ENCODE assay signal across 8 cellular contexts in genomic region chr19:39409886-39410619, GRCh38. TPM values are rescaled to one million over a fixed set of nuclear protein-coding genes. Genes with fewer than 3 reads are reported as not detected.
DNase-seq lines count a peak whose midpoint lies in the region; ATAC-seq and TF ChIP-seq lines count a peak whose summit lies in the region.

No MANE protein-coding gene starts in this region.

- no peak overlapping the region for H2AFZ ChIP-seq in HCT116 (ENCODE audit: low read depth, low read length, poor library complexity, severe bottlenecking)

- peaks cover 30% of the 10 kb centered on the region for H3K36me3 Mint-ChIP-seq in CD4-positive, CD25-positive, alpha-beta regulatory T cell
- peaks cover 20% of the 10 kb centered on the region for H3K36me3 Mint-ChIP-seq in activated naive CD8-positive, alpha-beta T cell treated with anti-CD3 and anti-CD28 coated beads for 36 hours

- TF ChIP-seq RAD21 in HCT116 (IDR thresholded peaks at IDR 0.05; ENCODE audit: low read depth), result no peak

- peaks cover 4 to 54% (median 41%) of the 10 kb centered on the region in 4 donors for H3K4me1 Mint-ChIP-seq in CD4-positive, CD25-positive, alpha-beta regulatory T cell
- peaks cover 42% of the 10 kb centered on the region for H3K4me1 Mint-ChIP-seq in activated naive CD8-positive, alpha-beta T cell treated with anti-CD3 and anti-CD28 coated beads for 36 hours

- peaks cover 0 to 11% (median 0%) of the 10 kb centered on the region in 7 donors for H3K9me3 Mint-ChIP-seq in CD4-positive, CD25-positive, alpha-beta regulatory T cell
- no peaks in the 10 kb centered on the region for H3K9me3 Mint-ChIP-seq in activated naive CD8-positive, alpha-beta T cell treated with anti-CD3 and anti-CD28 coated beads for 36 hours

- peak; percentile 50 for TF ChIP-seq POLR2A in HCT116 (IDR thresholded peaks at IDR 0.05; ENCODE audit: borderline replicate concordance, extremely low read depth, insufficient read depth, insufficient read length)

- BruUV-seq in HCT116 (replicated peaks; lab: Mats Ljungman, UMichigan), result no TSS peak

- DNase-seq in CD4-positive, CD25-positive, alpha-beta regulatory T cell, result peak; percentile 74 to 79 (median 78)
- DNase-seq in HCT116 (ENCODE audit: low read depth, low spot score) (peak; percentile 54), SIG-M5 (lab: John Stamatoyannopoulos, UW) (peak; percentile 36), cardiac septum (ENCODE audit: low spot score) (peak; percentile 89), posterior vena cava (ENCODE audit: low spot score) (peak; percentile 97)
- DNase-seq in activated naive CD8-positive, alpha-beta T cell treated with anti-CD3 and anti-CD28 coated beads for 36 hours, result peak; percentile 72

- H3K9me3 ChIP-seq in CD4-positive, CD25-positive, alpha-beta regulatory T cell (ENCODE audit: control insufficient read depth in 2 of 2, low read length in 2 of 2), result no peaks in the 10 kb centered on the region
- H3K9me3 ChIP-seq in HCT116 (ENCODE audit: control insufficient read depth in 1 of 2, insufficient read depth in 1 of 2, low read depth in 1 of 2, low read length in 2 of 2), result no peaks in the 10 kb centered on the region

- H3K4me2 ChIP-seq in HCT116 (ENCODE audit: low read length), result peak overlapping the region; percentile 92

- peak overlapping the region; percentile 75 for H3K4me3 ChIP-seq in CD4-positive, CD25-positive, alpha-beta regulatory T cell (ENCODE audit: low read depth, low read length)
- peak overlapping the region; percentile 90 to 98 for H3K4me3 ChIP-seq in HCT116 (replicated peaks in 1 of 2; ENCODE audit: low read depth in 1 of 2, low read length in 2 of 2)

- no peak for TF ChIP-seq CTCF in HCT116 (IDR thresholded peaks at IDR 0.05 in 2 of 3, conservative IDR thresholded peaks at IDR 0.05 in 1 of 3; ENCODE audit: borderline replicate concordance in 1 of 3, insufficient read depth in 1 of 3, low read depth in 2 of 3, low read length in 2 of 3)

- H3K4me3 Mint-ChIP-seq in CD4-positive, CD25-positive, alpha-beta regulatory T cell, result peak overlapping the region; percentile 95 to 99 (median 97)
- peak overlapping the region; percentile 82 for H3K4me3 Mint-ChIP-seq in activated naive CD8-positive, alpha-beta T cell treated with anti-CD3 and anti-CD28 coated beads for 36 hours

- CTCF ChIA-PET in HCT116 (lab: Charles Lee), result interaction anchor here (0.7 to 2.4 kb wide), 3 partner anchors 12 to 31 kb away, joined by 3 to 15 read pairs (median 5); partner anchors contain the start of genes MED29 and PAF1

- RAD21 ChIA-PET in HCT116 (lab: Charles Lee; ENCODE audit: low non-redundant PET in 1 of 2, low total read pairs in 2 of 2, uncharacterized antibody in 2 of 2, unreplicated experiment in 2 of 2), result no interaction called here

- H3K27me3 ChIP-seq in CD4-positive, CD25-positive, alpha-beta regulatory T cell (ENCODE audit: control insufficient read depth, insufficient read depth, low read length), result no peaks in the 10 kb centered on the region
- no peaks in the 10 kb centered on the region for H3K27me3 ChIP-seq in HCT116 (ENCODE audit: insufficient read depth, low read length)

- intact Hi-C loops in HCT116 (cut with micrococcal nuclease) (loop anchor here (5.0 kb wide), 1 partner anchor 68 kb away; the partner anchor contains the start of gene SAMD4B), cardiac septum (cut with DNase I) (loop anchor here (2.0 to 10.0 kb wide), 4 partner anchors 13 to 1305 kb away; partner anchors contain the start of genes COQ8B, ITPKC, PAK4 and SAMD4B), posterior vena cava (cut with DNase I) (no loop called here)

- peaks cover 5% of the 10 kb centered on the region; the same call in 1 of the 2 replicates for H4K20me1 ChIP-seq in HCT116 (ENCODE audit: insufficient read depth)

- peak overlapping the region; percentile 100 for H3K27ac ChIP-seq in CD4-positive, CD25-positive, alpha-beta regulatory T cell (ENCODE audit: insufficient read depth, low read length, poor library complexity, severe bottlenecking)
- H3K27ac ChIP-seq in HCT116 (ENCODE audit: low read depth, low read length), result peak overlapping the region; percentile 100

- H3K27me3 Mint-ChIP-seq in CD4-positive, CD25-positive, alpha-beta regulatory T cell, result peaks cover 27% of the 10 kb centered on the region
- peaks cover 4% of the 10 kb centered on the region for H3K27me3 Mint-ChIP-seq in activated naive CD8-positive, alpha-beta T cell treated with anti-CD3 and anti-CD28 coated beads for 36 hours

- H3K79me2 ChIP-seq in HCT116 (ENCODE audit: insufficient read depth, low read length), result peaks cover 38% of the 10 kb centered on the region

- peak overlapping the region; percentile 99 to 100 (median 99) for H3K27ac Mint-ChIP-seq in CD4-positive, CD25-positive, alpha-beta regulatory T cell
- peak overlapping the region; percentile 93 for H3K27ac Mint-ChIP-seq in activated naive CD8-positive, alpha-beta T cell treated with anti-CD3 and anti-CD28 coated beads for 36 hours

- peaks cover 19% of the 10 kb centered on the region for H3K36me3 ChIP-seq in CD4-positive, CD25-positive, alpha-beta regulatory T cell (ENCODE audit: control insufficient read depth, insufficient read depth, low read length)
- peaks cover 2 to 12% of the 10 kb centered on the region in 2 experiments; a peak in 1 of 4 replicates for H3K36me3 ChIP-seq in HCT116 (ENCODE audit: control insufficient read depth in 1 of 2, insufficient read depth in 2 of 2, low read length in 2 of 2)

- POLR2A ChIA-PET in HCT116 (lab: Charles Lee), result interaction anchor here (0.7 to 4.1 kb wide), 8 partner anchors 9 to 68 kb away, joined by 3 to 57 read pairs (median 4); partner anchors contain the start of genes MED29, PAF1, RPS16 and SAMD4B

- H3K9ac ChIP-seq in HCT116 (ENCODE audit: low read length), result peak overlapping the region; percentile 97

- peaks cover 65% of the 10 kb centered on the region for H3K4me1 ChIP-seq in CD4-positive, CD25-positive, alpha-beta regulatory T cell (ENCODE audit: control insufficient read depth, insufficient read depth, low read length, poor library complexity, severe bottlenecking)
- H3K4me1 ChIP-seq in HCT116 (ENCODE audit: control insufficient read depth in 1 of 2, insufficient read depth in 2 of 2, low read length in 2 of 2), result peaks cover 44 to 79% of the 10 kb centered on the region in 2 experiments

- no peaks in the 10 kb centered on the region for H3K9me2 ChIP-seq in HCT116 (ENCODE audit: insufficient read depth)

- ATAC-seq in CD4-positive, CD25-positive, alpha-beta regulatory T cell (ENCODE audit: low read depth in 2 of 2), result peak; percentile 5
- ATAC-seq in HCT116 (peak; percentile 26), HG02840 (IDR thresholded peaks at IDR 0.05; ENCODE audit: low FRiP score, unreplicated experiment) (no peak), GM19023 (IDR thresholded peaks at IDR 0.05; ENCODE audit: unreplicated experiment) (no peak)

TF ChIP-seq in HCT116, 20 proteins besides CTCF, POLR2A, EP300 and RAD21:
- TF ChIP-seq ZFX (IDR thresholded peaks at IDR 0.05) (no peak; the same call in 1 of the 2 replicates), POLR2AphosphoS5 (IDR thresholded peaks at IDR 0.05; ENCODE audit: low read depth, low read length) (peak; percentile 62)

RNA-seq across cellular contexts. Expression of gene PLEKHG2, which starts 2.4 kb away (rescaled TPM):
- total RNA-seq in CD4-positive, CD25-positive, alpha-beta regulatory T cell, result 209 TPM
- polyA plus RNA-seq in CD4-positive, CD25-positive, alpha-beta regulatory T cell, result 1 to 10 TPM; 1.3 to 3.9 (median 3.1) TPM
- total RNA-seq in HCT116 (2021; ENCODE audit: unreplicated experiment) (29.0 TPM), cardiac septum (25.1 TPM), posterior vena cava (10 to 100 TPM; 38.1 to 48.6 TPM)
- polyA plus RNA-seq in HCT116 (2012), result 10.6 and 14.6 TPM in 2 replicates
- 10 to 100 TPM; 29.1 to 40.0 TPM for total RNA-seq in activated naive CD8-positive, alpha-beta T cell treated with anti-CD3 and anti-CD28 coated beads for 36 hours

RNA-seq across cellular contexts. Expression of gene ZFP36, which starts 3.4 kb away (rescaled TPM):
- total RNA-seq in CD4-positive, CD25-positive, alpha-beta regulatory T cell, result 1,400 TPM
- polyA plus RNA-seq in CD4-positive, CD25-positive, alpha-beta regulatory T cell, result 100 to 1,000 TPM in 3 of 4 donors, 10 to 100 TPM in 1; 89.8 to 134 (median 109) TPM
- 131 TPM for total RNA-seq in HCT116 (2021; ENCODE audit: unreplicated experiment)
- 236 and 274 TPM in 2 replicates for polyA plus RNA-seq in HCT116 (2012)
- 10 to 100 TPM; 15.5 to 15.6 TPM for total RNA-seq in activated naive CD8-positive, alpha-beta T cell treated with anti-CD3 and anti-CD28 coated beads for 36 hours
- total RNA-seq in cardiac septum, result 53.0 TPM
- total RNA-seq in posterior vena cava, result 100 to 1,000 TPM; 258 to 509 TPM

RNA-seq across cellular contexts. Expression of gene MED29, which starts 18.9 kb away (rescaled TPM):
- total RNA-seq in CD4-positive, CD25-positive, alpha-beta regulatory T cell, result 65.6 TPM
- polyA plus RNA-seq in CD4-positive, CD25-positive, alpha-beta regulatory T cell, result 10 to 100 TPM; 53.6 to 61.4 (median 57.9) TPM
- total RNA-seq in HCT116 (2021; ENCODE audit: unreplicated experiment), result 32.0 TPM
- polyA plus RNA-seq in HCT116 (2012), result 21.9 and 22.6 TPM in 2 replicates
- total RNA-seq in activated naive CD8-positive, alpha-beta T cell treated with anti-CD3 and anti-CD28 coated beads for 36 hours, result 10 to 100 TPM; 23.3 to 26.8 TPM
- 26.3 TPM for total RNA-seq in cardiac septum
- total RNA-seq in posterior vena cava, result 10 to 100 TPM; 32.7 to 33.3 TPM

RNA-seq across cellular contexts. Expression of gene PAF1, which starts 19.1 kb away (rescaled TPM):
- total RNA-seq in CD4-positive, CD25-positive, alpha-beta regulatory T cell, result 138 TPM
- 10 to 100 TPM; 35.0 to 46.7 (median 39.0) TPM for polyA plus RNA-seq in CD4-positive, CD25-positive, alpha-beta regulatory T cell
- total RNA-seq in HCT116 (2021; ENCODE audit: unreplicated experiment), result 53.5 TPM
- polyA plus RNA-seq in HCT116 (2012), result 77.0 and 91.6 TPM in 2 replicates
- total RNA-seq in activated naive CD8-positive, alpha-beta T cell treated with anti-CD3 and anti-CD28 coated beads for 36 hours, result 10 to 100 TPM; 43.6 to 44.0 TPM
- total RNA-seq in cardiac septum, result 38.0 TPM
- total RNA-seq in posterior vena cava, result 10 to 100 TPM; 26.0 to 28.5 TPM

RNA-seq across cellular contexts. Expression of gene RPS16, which starts 25.7 kb away (rescaled TPM):
- 2,708 TPM for total RNA-seq in CD4-positive, CD25-positive, alpha-beta regulatory T cell
- 1,000 to 10,000 TPM; 1,440 to 2,367 (median 1,925) TPM for polyA plus RNA-seq in CD4-positive, CD25-positive, alpha-beta regulatory T cell
- 3,365 TPM for total RNA-seq in HCT116 (2021; ENCODE audit: unreplicated experiment)
- 6,021 and 7,325 TPM in 2 replicates for polyA plus RNA-seq in HCT116 (2012)
- 1,000 to 10,000 TPM; 3,164 to 3,181 TPM for total RNA-seq in activated naive CD8-positive, alpha-beta T cell treated with anti-CD3 and anti-CD28 coated beads for 36 hours
- total RNA-seq in cardiac septum, result 1,084 TPM
- 1,000 to 10,000 TPM; 1,159 to 1,295 TPM for total RNA-seq in posterior vena cava

Comparison
In these comparisons a context has a peak if more than half of its experiments do, and no peak if none do; other contexts are left out.
1. ATAC-seq: peak in CD4-positive, CD25-positive, alpha-beta regulatory T cell (2 of 2) and HCT116 (single experiment); none in HG02840 (single experiment) and GM19023 (single experiment).
2. DNase-seq: peak in every context shown above with its lines; median percentile 97 in posterior vena cava; 89 in cardiac septum; 78 in CD4-positive, CD25-positive, alpha-beta regulatory T cell; 72 in activated naive CD8-positive, alpha-beta T cell treated with anti-CD3 and anti-CD28 coated beads for 36 hours; 54 in HCT116; 36 in SIG-M5.
3. intact Hi-C loops: an anchor here in HCT116 (5.0 kb wide) and cardiac septum (2.0 to 10.0 kb wide); none called in posterior vena cava.